In genomic region chr1:77538956-77539509, GRCh38 we compare ENCODE assay signal across 8 cellular contexts.
DNase-seq lines count a peak whose midpoint lies in the region; ATAC-seq and TF ChIP-seq lines count a peak whose summit lies in the region.

No MANE protein-coding gene starts in this region.

- no peak overlapping the region for H3K4me3 Mint-ChIP-seq in activated naive CD4-positive, alpha-beta T cell treated with anti-CD3 and anti-CD28 coated beads, Interleukin-2, amount 10 ng/mL, durations not matched to agents 7 days and 5 days

- no peaks in the 10 kb centered on the region for H3K27me3 ChIP-seq in brain microvascular endothelial cell (replicated peaks)

- H3K36me3 ChIP-seq in brain microvascular endothelial cell (replicated peaks), result no peaks in the 10 kb centered on the region

- no peaks in the 10 kb centered on the region for H3K27me3 Mint-ChIP-seq in activated naive CD4-positive, alpha-beta T cell treated with anti-CD3 and anti-CD28 coated beads, Interleukin-2, amount 10 ng/mL, durations not matched to agents 7 days and 5 days

- H3K4me3 ChIP-seq in AG10803 (ENCODE audit: low read length), result peak overlapping the region; percentile 32
- no peak overlapping the region for H3K4me3 ChIP-seq in brain microvascular endothelial cell (ENCODE audit: low read depth, low read length)

- in situ Hi-C loops in brain microvascular endothelial cell (cut with HindIII; ENCODE audit: low pct_ligation_motif_present, low sequenced_read_pairs), result no loop called here

- DNase-seq in AG10803 (ENCODE audit: low read depth) (peak; percentile 96), HS-27A (ENCODE audit: low read depth) (peak; percentile 88), brain microvascular endothelial cell (peak; percentile 83), omental fat pad (ENCODE audit: low spot score) (no peak), posterior vena cava (ENCODE audit: low spot score) (no peak), NCI-H2107 treated with DMSO at 0.1 percent for 48 hours (lab: John Stamatoyannopoulos, UW; ENCODE audit: unreplicated experiment) (no peak)
- no peak for DNase-seq in activated naive CD4-positive, alpha-beta T cell treated with anti-CD3 and anti-CD28 coated beads, Interleukin-2, amount 10 ng/mL, durations not matched to agents 7 days and 5 days

- no peaks in the 10 kb centered on the region for H3K36me3 Mint-ChIP-seq in activated naive CD4-positive, alpha-beta T cell treated with anti-CD3 and anti-CD28 coated beads, Interleukin-2, amount 10 ng/mL, durations not matched to agents 7 days and 5 days

- peak overlapping the region; percentile 95 for H3K27ac ChIP-seq in brain microvascular endothelial cell

- intact Hi-C loops in posterior vena cava (cut with DNase I), result no loop called here

- H3K4me1 Mint-ChIP-seq in activated naive CD4-positive, alpha-beta T cell treated with anti-CD3 and anti-CD28 coated beads, Interleukin-2, amount 10 ng/mL, durations not matched to agents 7 days and 5 days, result peaks cover 6% of the 10 kb centered on the region

- no peaks in the 10 kb centered on the region for H3K9me3 Mint-ChIP-seq in activated naive CD4-positive, alpha-beta T cell treated with anti-CD3 and anti-CD28 coated beads, Interleukin-2, amount 10 ng/mL, durations not matched to agents 7 days and 5 days

- TF ChIP-seq CTCF in AG10803 (conservative IDR thresholded peaks at IDR 0.05; ENCODE audit: low read length) (no peak), brain microvascular endothelial cell (IDR thresholded peaks at IDR 0.05; ENCODE audit: low read depth, low read length, missing control alignments) (no peak), omental fat pad (IDR thresholded peaks at IDR 0.05) (no peak)

- no peak overlapping the region for H3K27ac Mint-ChIP-seq in activated naive CD4-positive, alpha-beta T cell treated with anti-CD3 and anti-CD28 coated beads, Interleukin-2, amount 10 ng/mL, durations not matched to agents 7 days and 5 days

- peak; percentile 67 for ATAC-seq in GM21390 (IDR thresholded peaks at IDR 0.05; ENCODE audit: unreplicated experiment)
- peak; percentile 68 for ATAC-seq in omental fat pad (ENCODE audit: low FRiP score)

- CTCF ChIA-PET in activated naive CD4-positive, alpha-beta T cell treated with anti-CD3 and anti-CD28 coated beads, Interleukin-2, amount 10 ng/mL, durations not matched to agents 7 days and 5 days (lab: Charles Lee), result no interaction called here

Comparison
In these comparisons a context has a peak if more than half of its experiments do, and no peak if none do; other contexts are left out.
1. DNase-seq: peak in AG10803 (single experiment), HS-27A (single experiment) and brain microvascular endothelial cell (single experiment); none in omental fat pad (single experiment), posterior vena cava (single experiment), NCI-H2107 treated with DMSO at 0.1 percent for 48 hours (single experiment) and activated naive CD4-positive, alpha-beta T cell treated with anti-CD3 and anti-CD28 coated beads, Interleukin-2, amount 10 ng/mL, durations not matched to agents 7 days and 5 days (single experiment).